8 cellular contexts compared by ENCODE assay signal in the genomic region with DNA sequence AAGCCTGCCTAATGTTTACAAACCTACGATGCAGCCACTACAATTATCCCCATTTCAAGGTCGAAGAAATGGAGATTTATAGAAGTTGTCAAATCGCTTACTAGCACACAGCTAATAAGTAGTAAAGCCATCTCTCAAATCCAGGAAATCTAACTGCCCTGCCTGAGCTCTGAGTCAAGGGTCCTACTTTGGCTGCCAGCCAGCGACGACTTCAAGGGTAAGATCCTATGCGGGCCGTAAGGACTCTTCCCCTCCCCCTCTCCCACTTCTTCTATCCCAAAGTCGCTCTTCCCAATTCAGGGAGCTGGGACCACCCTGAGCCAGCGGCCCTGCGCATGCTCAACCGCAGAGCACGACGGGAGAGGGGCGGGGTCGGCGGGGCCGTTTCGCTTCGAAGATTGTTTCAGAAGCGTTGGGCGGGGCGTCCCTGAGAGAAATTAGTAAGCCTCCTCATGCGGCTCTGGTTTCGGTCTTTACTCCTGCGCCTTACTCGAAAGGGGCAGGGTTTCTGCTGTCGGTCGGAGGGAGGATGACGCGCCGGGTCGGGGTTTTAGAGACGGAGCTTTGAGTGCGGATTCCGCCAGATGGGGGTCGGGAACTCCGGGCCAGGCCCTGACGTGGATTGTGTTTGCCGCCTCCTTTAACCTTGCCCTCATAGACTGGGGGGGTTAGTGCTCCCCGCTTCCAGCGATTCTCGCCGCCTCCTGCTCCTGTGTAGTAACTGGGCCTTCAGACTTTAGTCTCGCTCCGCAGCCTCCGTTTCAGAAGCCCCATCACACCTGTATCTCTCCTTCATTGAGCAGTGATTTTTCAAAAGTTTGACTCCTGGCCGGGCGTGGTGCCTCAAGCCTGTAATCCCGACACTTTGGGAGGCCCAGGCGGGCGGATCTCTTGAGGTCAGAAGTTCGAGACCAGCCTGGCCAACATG.
DNase-seq lines count a peak whose midpoint lies in the region; ATAC-seq and TF ChIP-seq lines count a peak whose summit lies in the region.

A gene (plus strand): TSS at position 383 of the 928 bp plus-strand sequence. CDS start 14,603 bp downstream, outside the sequence.

- peak within 1 kb of the TSS; percentile 76 for H3K4me3 ChIP-seq in astrocyte of the cerebellum (ENCODE audit: low read depth, low read length)

- in situ Hi-C loops in GM13977 (cut with MboI; ENCODE audit: low pct_unique_long_range_greater_than_20kb, low sequenced_read_pairs, unreplicated experiment) (no loop called here), astrocyte of the cerebellum (cut with HindIII; ENCODE audit: low sequenced_read_pairs) (no loop called here)

- ATAC-seq in HG02852 (IDR thresholded peaks at IDR 0.05; ENCODE audit: unreplicated experiment) (peak; percentile 96), GM18873 (IDR thresholded peaks at IDR 0.05; ENCODE audit: low FRiP score, unreplicated experiment) (no peak)

- peak; percentile 89 for DNase-seq in GM13977 (ENCODE audit: low spot score)
- peak; percentile 55 for DNase-seq in NCI-H146 treated with DMSO at 0.1 percent for 48 hours (lab: John Stamatoyannopoulos, UW; ENCODE audit: unreplicated experiment)
- DNase-seq in T-helper 2 cell, result peak; percentile 48 to 95 (median 71)
- DNase-seq in astrocyte of the cerebellum (ENCODE audit: low read depth), result peak; percentile 64
- peak; percentile 51 to 81 for DNase-seq in hippocampal formation (lab: John Stamatoyannopoulos, UW)
- peak; percentile 93 for DNase-seq in retina

- peak; percentile 1 for TF ChIP-seq CTCF in GM13977 (IDR thresholded peaks at IDR 0.05; ENCODE audit: extremely low read depth, insufficient read depth, missing control alignments)
- TF ChIP-seq CTCF in astrocyte of the cerebellum (IDR thresholded peaks at IDR 0.05; ENCODE audit: low read depth, low read length, missing control alignments), result no peak
